Comparison of ENCODE assay signal across 11 cellular contexts in the genomic region with DNA sequence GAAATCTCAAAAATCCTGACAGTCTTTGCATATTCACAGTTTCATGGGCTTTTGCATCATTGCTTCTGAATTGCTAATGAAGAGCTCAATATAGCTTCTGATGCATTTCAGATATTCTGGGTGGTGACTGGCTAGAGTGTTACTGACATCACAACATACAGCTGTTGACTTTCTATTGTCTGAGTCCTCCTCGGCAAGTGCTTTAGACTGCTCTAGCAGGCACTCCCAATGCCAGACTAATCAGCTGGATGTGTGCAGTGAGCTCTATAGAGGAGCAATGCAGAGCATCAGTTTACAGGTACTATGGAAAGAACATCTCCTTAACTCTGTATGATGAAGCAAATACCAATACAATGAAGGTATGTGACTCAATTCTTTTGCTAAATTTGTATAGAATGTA. TPM values are rescaled to one million over a fixed set of nuclear protein-coding genes. Genes with fewer than 3 reads are reported as not detected.
DNase-seq lines count a peak whose midpoint lies in the region; ATAC-seq and TF ChIP-seq lines count a peak whose summit lies in the region.
"Had no signal": no experiment of that assay in that cellular context is flagged by ENCODE, and none has a peak within 500 bp of the region (broad histone marks: within the 10 kb centered on the region; RNA-seq: fewer than 3 reads in every experiment).

No MANE protein-coding gene starts in this region.

- peak; percentile 74 for ATAC-seq in HG02840 (IDR thresholded peaks at IDR 0.05; ENCODE audit: low FRiP score, unreplicated experiment)
- no peak for ATAC-seq in HG02610 (IDR thresholded peaks at IDR 0.05; ENCODE audit: unreplicated experiment)
- no peak for ATAC-seq in left lung

- peak; percentile 32 for DNase-seq in NCI-H345 (lab: John Stamatoyannopoulos, UW)
- DNase-seq in NCI-H345 treated with DMSO at 0.1 percent for 48 hours (lab: John Stamatoyannopoulos, UW; ENCODE audit: unreplicated experiment): no peak
- DNase-seq in NCI-H69 (lab: John Stamatoyannopoulos, UW): peak; percentile 60
- DNase-seq in occipital lobe (lab: John Stamatoyannopoulos, UW): peak; percentile 16
- DNase-seq in PC-9: no peak
- no peak for DNase-seq in left lung
- DNase-seq: activated T-cell treated with anti-CD3 and anti-CD28 coated beads for 4 hours, DMS 273 treated with DMSO at 0.1 percent for 48 hours, thyroid gland had no signal

- H3F3A ChIP-seq in PC-9 (ENCODE audit: insufficient read depth, low read depth): no peaks in the 10 kb centered on the region

- H3K27ac ChIP-seq in PC-9: no peak overlapping the region
- no peak overlapping the region for H3K27ac ChIP-seq in left lung
- H3K27ac ChIP-seq: thyroid gland had no signal

- H3K4me2 ChIP-seq in PC-9: no peak overlapping the region

- intact Hi-C loops in PC-9 (cut with micrococcal nuclease; ENCODE audit: unreplicated experiment) (loop anchor here (2.0 kb wide), 1 partner anchor 21 kb away; no protein-coding TSS in a partner anchor), left lung (cut with DNase I) (no loop called here)

- CTCF ChIA-PET in PC-9 (lab: Charles Lee): no interaction called here

- TF ChIP-seq CTCF in PC-9 (conservative IDR thresholded peaks at IDR 0.05) (no peak), left lung (IDR thresholded peaks at IDR 0.05) (no peak)

- POLR2A ChIA-PET in PC-9 (lab: Charles Lee; ENCODE audit: unreplicated experiment): no interaction called here

- BruUV-seq in PC-9 (replicated peaks; lab: Mats Ljungman, UMichigan): no TSS peak

- no peaks in the 10 kb centered on the region; the same call in 1 of the 2 replicates for H3K79me2 ChIP-seq in PC-9 (ENCODE audit: low read depth)

- no peaks in the 10 kb centered on the region for H4K20me1 ChIP-seq in PC-9 (ENCODE audit: insufficient read depth)

- H2AFZ ChIP-seq in PC-9: no peak overlapping the region

- H3K36me3 ChIP-seq in PC-9 (ENCODE audit: low read depth) (no peaks in the 10 kb centered on the region), left lung (no peaks in the 10 kb centered on the region)
- H3K36me3 ChIP-seq: thyroid gland had no signal

- no peak overlapping the region for H3K4me3 ChIP-seq in PC-9
- no peak overlapping the region for H3K4me3 ChIP-seq in left lung
- H3K4me3 ChIP-seq: thyroid gland had no signal

- H3K9me2 ChIP-seq in PC-9 (ENCODE audit: insufficient read depth): no peaks in the 10 kb centered on the region

- H3K9me3 ChIP-seq in PC-9 (ENCODE audit: insufficient read depth, low read depth) (peaks cover 6% of the 10 kb centered on the region; the same call in 1 of the 2 replicates), left lung (peaks cover 0 to 4% of the 10 kb centered on the region in 2 donors)
- H3K9me3 ChIP-seq: thyroid gland had no signal

- H3K27me3 ChIP-seq in PC-9 (ENCODE audit: insufficient read depth, low read depth): no peaks in the 10 kb centered on the region
- no peaks in the 10 kb centered on the region for H3K27me3 ChIP-seq in left lung
- H3K27me3 ChIP-seq: thyroid gland had no signal

- no peaks in the 10 kb centered on the region for H3K4me1 ChIP-seq in PC-9 (replicated peaks; ENCODE audit: insufficient read depth)
- no peaks in the 10 kb centered on the region for H3K4me1 ChIP-seq in left lung
- H3K4me1 ChIP-seq: thyroid gland had no signal

RNA-seq across cellular contexts. Expression of gene R3HDM1, which starts 54.9 kb away (rescaled TPM):
- total RNA-seq in occipital lobe: 360 TPM
- 24.1 and 36.7 TPM in 2 replicates for total RNA-seq in PC-9 (2021)
- total RNA-seq in left lung: 10 to 100 TPM; 22.2 to 24.7 TPM

RNA-seq across cellular contexts. Expression of gene ZRANB3, which starts 55.1 kb away (rescaled TPM):
- total RNA-seq in occipital lobe (14.5 TPM), PC-9 (2021) (10.4 and 11.3 TPM in 2 replicates), left lung (1 to 10 TPM; 3.5 to 6.3 TPM)

Comparison
In these comparisons a context has a peak if more than half of its experiments do, and no peak if none do; other contexts are left out.
1. DNase-seq: peak in NCI-H345 (single experiment), NCI-H69 (single experiment) and occipital lobe (single experiment); none in NCI-H345 treated with DMSO at 0.1 percent for 48 hours (single experiment), PC-9 (0 of 2) and left lung (0 of 2).